In genomic region chr12:27463826-27464554, GRCh38 we compare ENCODE assay signal across 13 cellular contexts. TPM values are rescaled to one million over a fixed set of nuclear protein-coding genes. Genes with fewer than 3 reads are reported as not detected.
A peak's percentile ranks its signal among the peaks of the same experiment; 100 is the strongest.
DNase-seq lines count a peak whose midpoint lies in the region; ATAC-seq, FAIRE-seq and TF ChIP-seq lines count a peak whose summit lies in the region.
"Had no signal": no experiment of that assay in that cellular context is flagged by ENCODE, and none has a peak within 500 bp of the region (broad histone marks: within the 10 kb centered on the region; RNA-seq: fewer than 3 reads in every experiment).

No MANE protein-coding gene starts in this region.

- H3K9me3 ChIP-seq in HepG2 (ENCODE audit: low read length) (no peaks in the 10 kb centered on the region), right lobe of liver (no peaks in the 10 kb centered on the region), heart right ventricle (no peaks in the 10 kb centered on the region), testis (no peaks in the 10 kb centered on the region)
- H3K9me3 ChIP-seq: pancreas, SJSA1 had no signal

- peak; percentile 25; the same call in 1 of the 2 replicates for TF ChIP-seq CTCF in HepG2 (CRISPR knock-in tag; IDR thresholded peaks at IDR 0.05)
- no peak for TF ChIP-seq CTCF in right lobe of liver (IDR thresholded peaks at IDR 0.05)
- peak in 2 of 9 donors; percentile 10 to 23 for TF ChIP-seq CTCF in heart right ventricle (IDR thresholded peaks at IDR 0.05)
- TF ChIP-seq CTCF in testis (IDR thresholded peaks at IDR 0.05), result no peak
- TF ChIP-seq CTCF in mesothelial cell of epicardium (IDR thresholded peaks at IDR 0.05; ENCODE audit: unreplicated experiment), result no peak

- H3K4me1 ChIP-seq in HepG2 (ENCODE audit: insufficient read depth, low read length), result no peaks in the 10 kb centered on the region
- no peaks in the 10 kb centered on the region for H3K4me1 ChIP-seq in right lobe of liver
- H3K4me1 ChIP-seq in heart right ventricle, result peaks cover 0 to 36% (median 7%) of the 10 kb centered on the region in 9 donors
- no peaks in the 10 kb centered on the region for H3K4me1 ChIP-seq in testis
- H3K4me1 ChIP-seq: pancreas had no signal

- no peak overlapping the region for H3K27ac Mint-ChIP-seq in T-helper 2 cell treated with Interferon-gamma antibody and Interleukin-4, amounts not matched to agents 5 μg/mL and 100 μg/mL, for 36 hours
- H3K27ac Mint-ChIP-seq in mesothelial cell of epicardium, result no peak overlapping the region
- H3K27ac Mint-ChIP-seq: CD4-positive, CD25-positive, alpha-beta regulatory T cell had no signal

- no peak overlapping the region for H3K4me3 ChIP-seq in HepG2 (replicated peaks in 1 of 3; ENCODE audit: insufficient read depth in 1 of 3, low read depth in 2 of 3, low read length in 3 of 3)
- H3K4me3 ChIP-seq in right lobe of liver, result no peak overlapping the region
- H3K4me3 ChIP-seq in heart right ventricle, result no peak overlapping the region
- no peak overlapping the region for H3K4me3 ChIP-seq in testis
- H3K4me3 ChIP-seq: pancreas, SJSA1 had no signal

- H3K9ac ChIP-seq in HepG2 (ENCODE audit: insufficient read depth, low read depth, low read length), result no peak overlapping the region

- intact Hi-C loops in HepG2 (cut with micrococcal nuclease; ENCODE audit: unreplicated experiment) (no loop called here), right lobe of liver (cut with DNase I) (no loop called here), heart right ventricle (cut with DNase I) (no loop called here), testis (cut with DNase I; ENCODE audit: low total_unique reads) (no loop called here)

- H3K4me3 Mint-ChIP-seq in T-helper 2 cell treated with Interferon-gamma antibody and Interleukin-4, amounts not matched to agents 5 μg/mL and 100 μg/mL, for 36 hours, result no peak overlapping the region
- H3K4me3 Mint-ChIP-seq in mesothelial cell of epicardium, result no peak overlapping the region
- H3K4me3 Mint-ChIP-seq: CD4-positive, CD25-positive, alpha-beta regulatory T cell had no signal

- H3K36me3 Mint-ChIP-seq in T-helper 2 cell treated with Interferon-gamma antibody and Interleukin-4, amounts not matched to agents 5 μg/mL and 100 μg/mL, for 36 hours (ENCODE audit: low read depth), result peaks cover 5% of the 10 kb centered on the region
- H3K36me3 Mint-ChIP-seq in mesothelial cell of epicardium, result no peaks in the 10 kb centered on the region
- H3K36me3 Mint-ChIP-seq: CD4-positive, CD25-positive, alpha-beta regulatory T cell had no signal

- POLR2A ChIA-PET in HepG2 (lab: Yijun Ruan, JAX), result no interaction called here

- H3K27me3 Mint-ChIP-seq in T-helper 2 cell treated with Interferon-gamma antibody and Interleukin-4, amounts not matched to agents 5 μg/mL and 100 μg/mL, for 36 hours (ENCODE audit: low read depth), result peaks cover 5% of the 10 kb centered on the region
- H3K27me3 Mint-ChIP-seq in mesothelial cell of epicardium (ENCODE audit: low read depth), result no peaks in the 10 kb centered on the region

- H3K4me1 Mint-ChIP-seq in T-helper 2 cell treated with Interferon-gamma antibody and Interleukin-4, amounts not matched to agents 5 μg/mL and 100 μg/mL, for 36 hours (ENCODE audit: low read depth), result peaks cover 47% of the 10 kb centered on the region
- peaks cover 25% of the 10 kb centered on the region for H3K4me1 Mint-ChIP-seq in mesothelial cell of epicardium

- TF ChIP-seq POLR2A in HepG2 (IDR thresholded peaks at IDR 0.05; ENCODE audit: insufficient read depth in 1 of 2, low read depth in 2 of 2, low read length in 2 of 2) (no peak), right lobe of liver (IDR thresholded peaks at IDR 0.05) (no peak), testis (IDR thresholded peaks at IDR 0.05) (no peak)

- DNase-seq in HepG2 (ENCODE audit: low spot score), result no peak
- no peak for DNase-seq in right lobe of liver
- DNase-seq in T-helper 2 cell treated with Interferon-gamma antibody and Interleukin-4, amounts not matched to agents 5 μg/mL and 100 μg/mL, for 36 hours (ENCODE audit: low spot score), result peak; percentile 60
- peak; percentile 66 to 78 for DNase-seq in heart right ventricle
- peak; percentile 66 for DNase-seq in testis
- DNase-seq in activated gamma-delta T cell (lab: John Stamatoyannopoulos, UW), result no peak
- no peak for DNase-seq in mesothelial cell of epicardium (ENCODE audit: low spot score in 2 of 2, unreplicated experiment in 2 of 2)
- DNase-seq: CD4-positive, CD25-positive, alpha-beta regulatory T cell; NCI-H2029 had no signal

- H4K20me1 ChIP-seq in HepG2 (ENCODE audit: insufficient read depth, low read length), result no peaks in the 10 kb centered on the region

- TF ChIP-seq RAD21 in HepG2 (CRISPR knock-in tag; IDR thresholded peaks at IDR 0.05), result no peak

- no peaks in the 10 kb centered on the region for H3K79me2 ChIP-seq in HepG2 (ENCODE audit: insufficient read depth, low read length)

- no peak overlapping the region for H2AFZ ChIP-seq in HepG2 (ENCODE audit: low read length)

- peaks cover 0 to 4% of the 10 kb centered on the region in 2 experiments; a peak in 2 of 5 replicates for H3K27me3 ChIP-seq in HepG2 (ENCODE audit: control insufficient read depth in 1 of 2, insufficient read depth in 2 of 2, low read length in 2 of 2)
- no peaks in the 10 kb centered on the region for H3K27me3 ChIP-seq in right lobe of liver
- no peaks in the 10 kb centered on the region for H3K27me3 ChIP-seq in heart right ventricle
- H3K27me3 ChIP-seq in testis, result no peaks in the 10 kb centered on the region
- H3K27me3 ChIP-seq: pancreas, SJSA1 had no signal

- H3K4me2 ChIP-seq in HepG2 (ENCODE audit: low read depth, low read length), result no peak overlapping the region

- TF ChIP-seq EP300 in HepG2 (IDR thresholded peaks at IDR 0.05; ENCODE audit: low read depth in 2 of 2, low read length in 2 of 2) (no peak), HepG2 (CRISPR knock-in tag; IDR thresholded peaks at IDR 0.05; ENCODE audit: borderline replicate concordance) (no peak)

- no TSS peak for BruUV-seq in HepG2 (replicated peaks; lab: Mats Ljungman, UMichigan)

- CTCF ChIA-PET in HepG2 (lab: Yijun Ruan, JAX; ENCODE audit: low intra/inter-chr PET ratio, low total read pairs), result no interaction called here

- no peak for FAIRE-seq in HepG2 (lab: Jason Lieb, UNC)
- FAIRE-seq: GM18507, pancreas had no signal

- H3K27ac ChIP-seq in HepG2 (ENCODE audit: extremely low read length, insufficient read depth, low read length) (no peak overlapping the region), right lobe of liver (no peak overlapping the region), heart right ventricle (peak overlapping the region in 6 of 10 donors; percentile 18 to 69 (median 38)), testis (no peak overlapping the region)
- H3K27ac ChIP-seq: pancreas, SJSA1 had no signal

- H3K36me3 ChIP-seq in HepG2 (replicated peaks in 1 of 2; ENCODE audit: control insufficient read depth in 1 of 2, insufficient read depth in 2 of 2, low read length in 2 of 2), result no peaks in the 10 kb centered on the region
- H3K36me3 ChIP-seq in right lobe of liver, result no peaks in the 10 kb centered on the region
- H3K36me3 ChIP-seq in heart right ventricle, result no peaks in the 10 kb centered on the region
- no peaks in the 10 kb centered on the region for H3K36me3 ChIP-seq in testis (ENCODE audit: low read depth, missing control alignments)
- H3K36me3 ChIP-seq: pancreas, SJSA1 had no signal

- H3K9me3 Mint-ChIP-seq in T-helper 2 cell treated with Interferon-gamma antibody and Interleukin-4, amounts not matched to agents 5 μg/mL and 100 μg/mL, for 36 hours, result peaks cover 4% of the 10 kb centered on the region
- H3K9me3 Mint-ChIP-seq in mesothelial cell of epicardium, result no peaks in the 10 kb centered on the region

- peak; percentile 52; the same call in 2 of the 3 replicates for ATAC-seq in HepG2
- no peak for ATAC-seq in right lobe of liver
- ATAC-seq in heart right ventricle, result peak; percentile 59 to 89 (median 76)
- no peak for ATAC-seq in HG02973 (IDR thresholded peaks at IDR 0.05; ENCODE audit: unreplicated experiment)

- WGBS in HepG2 (ENCODE audit: low lambda C conversion rate), result 59% methylated on average over 10 of the region's 10 CpGs
- WGBS in right lobe of liver (ENCODE audit: insufficient coverage, low coverage, low lambda C conversion rate, missing lambda C conversion rate), result 74% methylated on average over 10 of the region's 10 CpGs
- WGBS in heart right ventricle, 2 donors, result 62% methylated on average over 10 of the region's 10 CpGs
- WGBS in testis, 2 donors, result 35 to 48% methylated on average over 10 of the region's 10 CpGs

- in situ Hi-C loops in HepG2 (cut with HindIII; ENCODE audit: extremely low pct_ligation_motif_present, low pct_unique_long_range_greater_than_20kb), result no loop called here

RNA-seq across cellular contexts. Expression of gene SMCO2, which starts 17.5 kb away (rescaled TPM):
- total RNA-seq in HepG2 (2016; rRNA removed; fragmentation: Illumina TruSeq; extraction: Trizol), result not detected in 2 replicates
- total RNA-seq in HepG2 (2016; cell fraction: cytosol; rRNA removed; fragmentation: Illumina TruSeq; extraction: Trizol; ENCODE audit: low read depth), result 0.26 TPM in 1 of 2 replicates, not detected in the other
- 0.13 TPM in 1 of 2 replicates, not detected in the other for total RNA-seq in HepG2 (2016; cell fraction: insoluble cytoplasmic fraction; rRNA removed; fragmentation: Illumina TruSeq; extraction: Trizol)
- 0.83 TPM in 1 of 2 replicates, not detected in the other for total RNA-seq in HepG2 (2016; cell fraction: membrane; rRNA removed; fragmentation: Illumina TruSeq; extraction: Trizol)
- 0.38 TPM in 1 of 2 replicates, not detected in the other for total RNA-seq in HepG2 (2016; cell fraction: nucleus; rRNA removed; fragmentation: Illumina TruSeq; extraction: Trizol)
- 0.15 and 0.35 TPM in 2 replicates for polyA plus RNA-seq in HepG2 (2011; rRNA removed)
- not detected in 2 replicates for polyA plus RNA-seq in HepG2 (2011; cell fraction: cytosol; rRNA removed)
- polyA plus RNA-seq in HepG2 (2011; cell fraction: nucleus; rRNA removed), result 0.35 and 0.45 TPM in 2 replicates
- 0.15 TPM in 1 of 2 replicates, not detected in the other for polyA plus RNA-seq in HepG2 (2012)
- polyA plus RNA-seq in HepG2 (2016; cell fraction: cytosol; fragmentation: Illumina TruSeq; extraction: Trizol; ENCODE audit: low read depth), result not detected in 2 replicates
- polyA plus RNA-seq in HepG2 (2016; cell fraction: insoluble cytoplasmic fraction; fragmentation: Illumina TruSeq; extraction: Trizol; ENCODE audit: low read depth), result not detected in 2 replicates
- polyA plus RNA-seq in HepG2 (2016; cell fraction: membrane; fragmentation: Illumina TruSeq; extraction: Trizol; ENCODE audit: low read depth), result 0.15 TPM in 1 of 2 replicates, not detected in the other
- polyA plus RNA-seq in HepG2 (2016; cell fraction: nucleus; fragmentation: Illumina TruSeq; extraction: Trizol; ENCODE audit: insufficient read depth, low read depth), result 0.52 TPM in 1 of 2 replicates, not detected in the other
- 0.34 TPM in 1 of 2 replicates, not detected in the other for polyA minus RNA-seq in HepG2 (2011; rRNA and poly(A)+ RNA removed; ENCODE audit: low replicate concordance)
- not detected in 2 replicates for polyA minus RNA-seq in HepG2 (2011; cell fraction: cytosol; rRNA and poly(A)+ RNA removed)
- 0.99 TPM in 1 of 2 replicates, not detected in the other for polyA minus RNA-seq in HepG2 (2011; cell fraction: nucleus; rRNA and poly(A)+ RNA removed)
- under 1 TPM in 1 of 6 experiments, not detected in 5; 0.31 TPM for total RNA-seq in right lobe of liver
- 1 to 10 TPM in 1 of 10 donors, under 1 TPM in 2, not detected in 7; 0.36 to 1.3 (median 0.59) TPM for total RNA-seq in heart right ventricle
- polyA plus RNA-seq in heart right ventricle, result under 1 TPM in 1 of 2 donors, not detected in 1; 0.04 TPM
- 1 to 10 TPM in 1 of 2 donors, not detected in 1; 4.6 TPM for total RNA-seq in testis
- 1.5 TPM for polyA plus RNA-seq in testis (ENCODE audit: insufficient read depth, low read depth, low replicate concordance)
- total RNA-seq in mesothelial cell of epicardium, result not detected in 3 replicates
- total RNA-seq: CD4-positive, CD25-positive, alpha-beta regulatory T cell; SJSA1 had no signal
- polyA plus RNA-seq: CD4-positive, CD25-positive, alpha-beta regulatory T cell; pancreas had no signal

Comparison
In these comparisons a context has a peak if more than half of its experiments do, and no peak if none do; other contexts are left out.
1. ATAC-seq: peak in HepG2 (single experiment) and heart right ventricle (8 of 8); none in right lobe of liver (0 of 4) and HG02973 (single experiment).
2. DNase-seq: peak in T-helper 2 cell treated with Interferon-gamma antibody and Interleukin-4, amounts not matched to agents 5 μg/mL and 100 μg/mL, for 36 hours (single experiment), heart right ventricle (2 of 2) and testis (single experiment); none in HepG2 (single experiment), right lobe of liver (0 of 3), activated gamma-delta T cell (single experiment) and mesothelial cell of epicardium (0 of 2).
3. H3K27ac ChIP-seq: peak in heart right ventricle (6 of 10); none in HepG2 (single experiment), right lobe of liver (0 of 3) and testis (0 of 2).